Comparison of ENCODE assay signal across 8 cellular contexts in genomic region chr17:7687072-7687907, GRCh38. TPM values are rescaled to one million over a fixed set of nuclear protein-coding genes. Genes with fewer than 3 reads are reported as not detected.
A peak's percentile ranks its signal among the peaks of the same experiment; 100 is the strongest.
DNase-seq lines count a peak whose midpoint lies in the region; ATAC-seq and TF ChIP-seq lines count a peak whose summit lies in the region.

Gene TP53 (minus strand): TSS chr17:7687490. CDS start chr17:7676594, 10,896 bp downstream.

- H3K4me1 Mint-ChIP-seq in activated T-cell treated with anti-CD3 and anti-CD28 coated beads, Interleukin-2, amount 50 U/mL, for 24 hours (ENCODE audit: low read depth), result peaks cover 41% of the 10 kb centered on the region

- no peaks in the 10 kb centered on the region for H3K27me3 Mint-ChIP-seq in activated T-cell treated with anti-CD3 and anti-CD28 coated beads, Interleukin-2, amount 50 U/mL, for 24 hours

- peak within 1 kb of the TSS; percentile 95 for H3K27ac ChIP-seq in KOPT-K1 (ENCODE audit: low read depth, low read length, poor library complexity, severe bottlenecking)
- peak within 1 kb of the TSS; percentile 93 to 98 (median 96) for H3K27ac ChIP-seq in Peyer's patch
- peak within 1 kb of the TSS; percentile 98 to 100 for H3K27ac ChIP-seq in esophagus (ENCODE audit: low read depth in 2 of 2, low read length in 1 of 2)

- peak; percentile 64 to 74 for TF ChIP-seq POLR2A in Peyer's patch (IDR thresholded peaks at IDR 0.05)

- TF ChIP-seq CTCF in Peyer's patch (IDR thresholded peaks at IDR 0.05), result peak in 3 of 6 experiments; percentile 12 to 33 (median 28)

- 0% methylated on average over 30 of the region's 30 CpGs for WGBS in esophagus, 2 donors

- H3K36me3 Mint-ChIP-seq in activated T-cell treated with anti-CD3 and anti-CD28 coated beads, Interleukin-2, amount 50 U/mL, for 24 hours (ENCODE audit: low read depth), result peaks cover 82% of the 10 kb centered on the region

- H3K4me3 ChIP-seq in Peyer's patch, result peak within 1 kb of the TSS; percentile 73 to 95 (median 82)
- H3K4me3 ChIP-seq in esophagus (ENCODE audit: low read depth in 1 of 2, low read length in 2 of 2), result peak within 1 kb of the TSS; percentile 71 to 98
- peak within 1 kb of the TSS; percentile 97 for H3K4me3 ChIP-seq in mucosa of stomach (ENCODE audit: low read length)

- H3K9me3 Mint-ChIP-seq in activated T-cell treated with anti-CD3 and anti-CD28 coated beads, Interleukin-2, amount 50 U/mL, for 24 hours, result no peaks in the 10 kb centered on the region

- H3K9me3 ChIP-seq in KOPT-K1 (ENCODE audit: insufficient read depth, low read length, poor library complexity, severe bottlenecking), result no peaks in the 10 kb centered on the region
- no peaks in the 10 kb centered on the region for H3K9me3 ChIP-seq in Peyer's patch
- no peaks in the 10 kb centered on the region for H3K9me3 ChIP-seq in esophagus (ENCODE audit: control insufficient read depth in 2 of 2, insufficient read depth in 1 of 2, low read depth in 1 of 2, low read length in 1 of 2)
- no peaks in the 10 kb centered on the region for H3K9me3 ChIP-seq in mucosa of stomach (ENCODE audit: control insufficient read depth, low read length)

- H3K36me3 ChIP-seq in KOPT-K1 (ENCODE audit: insufficient read depth, low read length) (peaks cover 39% of the 10 kb centered on the region), Peyer's patch (peaks cover 0 to 4% (median 0%) of the 10 kb centered on the region in 3 donors), esophagus (ENCODE audit: control insufficient read depth in 2 of 2, insufficient read depth in 2 of 2, low read length in 1 of 2) (peaks cover 0 to 3% of the 10 kb centered on the region in 2 donors), mucosa of stomach (ENCODE audit: control insufficient read depth, insufficient read depth, low read length) (no peaks in the 10 kb centered on the region)

- peak within 1 kb of the TSS; percentile 90 for H3K4me3 Mint-ChIP-seq in activated T-cell treated with anti-CD3 and anti-CD28 coated beads, Interleukin-2, amount 50 U/mL, for 24 hours

- ATAC-seq in GM18517 (IDR thresholded peaks at IDR 0.05; ENCODE audit: unreplicated experiment) (peak; percentile 32), GM21447 (IDR thresholded peaks at IDR 0.05; ENCODE audit: unreplicated experiment) (no peak)

- H3K4me1 ChIP-seq in Peyer's patch (peaks cover 0 to 27% (median 11%) of the 10 kb centered on the region in 4 donors), esophagus (ENCODE audit: control insufficient read depth in 2 of 2, insufficient read depth in 2 of 2, low read length in 1 of 2) (peaks cover 0 to 6% of the 10 kb centered on the region in 2 donors), mucosa of stomach (ENCODE audit: control insufficient read depth, insufficient read depth, low read length) (peaks cover 10% of the 10 kb centered on the region)

- peak within 1 kb of the TSS; percentile 96 for H3K9ac ChIP-seq in mucosa of stomach (ENCODE audit: low read length)

- peak; percentile 86 to 96 (median 93) for DNase-seq in Peyer's patch
- peak; percentile 91 for DNase-seq in activated T-cell treated with anti-CD3 and anti-CD28 coated beads, Interleukin-2, amount 50 U/mL, for 24 hours
- DNase-seq in stimulated activated CD8-positive, alpha-beta memory T cell treated with anti-CD3 and anti-CD28 coated beads, Interleukin-4, amount 100 ng/mL, for 4 hours (ENCODE audit: low read depth in 2 of 2, low spot score in 1 of 2), result peak; percentile 70 to 76

- H3K27ac Mint-ChIP-seq in activated T-cell treated with anti-CD3 and anti-CD28 coated beads, Interleukin-2, amount 50 U/mL, for 24 hours, result peak within 1 kb of the TSS; percentile 98

- no peaks in the 10 kb centered on the region for H3K27me3 ChIP-seq in Peyer's patch
- no peaks in the 10 kb centered on the region for H3K27me3 ChIP-seq in esophagus (ENCODE audit: control insufficient read depth in 1 of 2, insufficient read depth in 2 of 2, low read length in 2 of 2)
- no peaks in the 10 kb centered on the region for H3K27me3 ChIP-seq in mucosa of stomach (ENCODE audit: control insufficient read depth, insufficient read depth, low read length)

RNA-seq across cellular contexts. Expression of gene TP53, which starts in this region (rescaled TPM):
- 10 to 100 TPM; 19.6 to 27.7 (median 25.1) TPM for total RNA-seq in Peyer's patch
- polyA plus RNA-seq in esophagus, result 10 to 100 TPM; 20.5 to 22.3 TPM
